ENCODE assay signal across 1 cellular context in genomic region chr17:28634211-28634865, GRCh38.
TF ChIP-seq lines count a peak whose summit lies in the region.

No MANE protein-coding gene starts in this region.

TF ChIP-seq in HCT116, 20 proteins besides CTCF, POLR2A, EP300 and RAD21 (continued from another document):
- TF ChIP-seq REST (IDR thresholded peaks at IDR 0.05; ENCODE audit: low read depth) (no peak), ELF1 (IDR thresholded peaks at IDR 0.05; ENCODE audit: borderline replicate concordance, low read depth) (no peak), CEBPB (IDR thresholded peaks at IDR 0.05; ENCODE audit: low read depth) (no peak), JUND (IDR thresholded peaks at IDR 0.05) (no peak), TCF7L2 (IDR thresholded peaks at IDR 0.05; ENCODE audit: borderline replicate concordance, extremely low read depth, insufficient read depth, insufficient read length) (no peak), SRF (IDR thresholded peaks at IDR 0.05; ENCODE audit: low read depth) (no peak), EZH2phosphoT487 (IDR thresholded peaks at IDR 0.05; ENCODE audit: borderline replicate concordance) (no peak), SP1 (IDR thresholded peaks at IDR 0.05; ENCODE audit: low read depth) (no peak)
